22 cellular contexts compared by ENCODE assay signal in genomic region chr10:43234471-43235041, GRCh38. TPM values are rescaled to one million over a fixed set of nuclear protein-coding genes. Genes with fewer than 3 reads are reported as not detected.
DNase-seq lines count a peak whose midpoint lies in the region; ATAC-seq and TF ChIP-seq lines count a peak whose summit lies in the region.
"Had no signal": no experiment of that assay in that cellular context is flagged by ENCODE, and none has a peak within 500 bp of the region (broad histone marks: within the 10 kb centered on the region; RNA-seq: fewer than 3 reads in every experiment).

No MANE protein-coding gene starts in this region.

- no peak for ATAC-seq in GM21390 (IDR thresholded peaks at IDR 0.05; ENCODE audit: unreplicated experiment)
- ATAC-seq: CD8-positive, alpha-beta T cell had no signal

- H3K9me3 Mint-ChIP-seq in activated CD4-positive, alpha-beta memory T cell treated with anti-CD3 and anti-CD28 coated beads for 36 hours, result peaks cover 5% of the 10 kb centered on the region
- peaks cover 5% of the 10 kb centered on the region for H3K9me3 Mint-ChIP-seq in activated CD4-positive, alpha-beta memory T cell treated with anti-CD3 and anti-CD28 coated beads, Interleukin-2, amount 10 ng/mL, durations not matched to agents 7 days and 5 days

- no peaks in the 10 kb centered on the region for H3K36me3 Mint-ChIP-seq in activated CD4-positive, alpha-beta memory T cell treated with anti-CD3 and anti-CD28 coated beads for 36 hours
- peaks cover 2% of the 10 kb centered on the region for H3K36me3 Mint-ChIP-seq in activated CD4-positive, alpha-beta memory T cell treated with anti-CD3 and anti-CD28 coated beads, Interleukin-2, amount 10 ng/mL, durations not matched to agents 7 days and 5 days (ENCODE audit: low read depth)
- H3K36me3 Mint-ChIP-seq: activated naive CD4-positive, alpha-beta T cell treated with anti-CD3 and anti-CD28 coated beads, Interleukin-2, amount 50 U/mL, for 24 hours; CD8-positive, alpha-beta T cell had no signal

- H3K4me3 Mint-ChIP-seq in activated CD4-positive, alpha-beta memory T cell treated with anti-CD3 and anti-CD28 coated beads for 36 hours, result no peak overlapping the region
- no peak overlapping the region for H3K4me3 Mint-ChIP-seq in activated CD4-positive, alpha-beta memory T cell treated with anti-CD3 and anti-CD28 coated beads, Interleukin-2, amount 10 ng/mL, durations not matched to agents 7 days and 5 days
- H3K4me3 Mint-ChIP-seq: activated CD4-positive, alpha-beta T cell treated with anti-CD3 and anti-CD28 coated beads, Interleukin-2, amount 10 ng/mL, durations not matched to agents 7 days and 5 days; activated naive CD4-positive, alpha-beta T cell treated with anti-CD3 and anti-CD28 coated beads, Interleukin-2, amount 50 U/mL, for 24 hours; CD8-positive, alpha-beta T cell; T-helper 2 cell treated with Interferon-gamma antibody and Interleukin-4, amounts not matched to agents 5 μg/mL and 100 μg/mL, for 36 hours had no signal

- H3K27me3 ChIP-seq in right atrium auricular region (peaks cover 0 to under 1% of the 10 kb centered on the region in 2 donors), spleen (replicated peaks in 1 of 7) (peaks cover 3 to 37% (median 12%) of the 10 kb centered on the region in 7 donors)
- H3K27me3 ChIP-seq: testis had no signal

- WGBS in spleen, 5 donors, result 82 to 94% (median 90%) methylated on average over 5 to 9 of the region's 9 CpGs

- peaks cover 0 to under 1% of the 10 kb centered on the region in 2 donors for H3K4me1 ChIP-seq in right atrium auricular region
- H3K4me1 ChIP-seq in spleen, result peaks cover 0 to 27% (median 25%) of the 10 kb centered on the region in 6 donors
- H3K4me1 ChIP-seq: breast epithelium, testis had no signal

- DNase-seq in activated CD4-positive, alpha-beta memory T cell treated with anti-CD3 and anti-CD28 coated beads for 36 hours, result peak; percentile 5
- no peak for DNase-seq in activated CD4-positive, alpha-beta memory T cell treated with anti-CD3 and anti-CD28 coated beads, Interleukin-2, amount 10 ng/mL, durations not matched to agents 7 days and 5 days
- DNase-seq in activated CD8-positive, alpha-beta memory T cell treated with anti-CD3 and anti-CD28 coated beads, Interleukin-2, amount 50 U/mL, for 48 hours, result peak; percentile 32
- DNase-seq in right atrium auricular region (ENCODE audit: low spot score), result peak; percentile 50
- peak; percentile 56 for DNase-seq in spleen
- DNase-seq in RPMI8226, result no peak
- DNase-seq in NCI-H1930 (lab: John Stamatoyannopoulos, UW), result no peak
- DNase-seq: activated CD4-positive, alpha-beta T cell treated with anti-CD3 and anti-CD28 coated beads, Interleukin-2, amount 10 ng/mL, durations not matched to agents 7 days and 5 days; effector memory CD4-positive, alpha-beta T cell; NCI-H146; NCI-H446; SHP77 treated with DMSO at 0.1 percent for 48 hours; stimulated activated CD4-positive, alpha-beta T cell treated with anti-CD3 and anti-CD28 coated beads, Interleukin-2, amount 100 ng/mL, for 24 hours; testis had no signal

- POLR2A ChIA-PET in activated CD4-positive, alpha-beta memory T cell treated with anti-CD3 and anti-CD28 coated beads for 36 hours (lab: Charles Lee), result no interaction called here
- POLR2A ChIA-PET in activated CD4-positive, alpha-beta memory T cell treated with anti-CD3 and anti-CD28 coated beads, Interleukin-2, amount 10 ng/mL, durations not matched to agents 7 days and 5 days (lab: Charles Lee), result no interaction called here

- H3K27ac ChIP-seq in right atrium auricular region (no peak overlapping the region), spleen (no peak overlapping the region)
- H3K27ac ChIP-seq: breast epithelium, testis had no signal

- CTCF ChIA-PET in activated CD4-positive, alpha-beta memory T cell treated with anti-CD3 and anti-CD28 coated beads for 36 hours (lab: Charles Lee), result no interaction called here
- CTCF ChIA-PET in activated CD4-positive, alpha-beta memory T cell treated with anti-CD3 and anti-CD28 coated beads, Interleukin-2, amount 10 ng/mL, durations not matched to agents 7 days and 5 days (lab: Charles Lee), result no interaction called here

- intact Hi-C loops in activated CD4-positive, alpha-beta memory T cell treated with anti-CD3 and anti-CD28 coated beads for 36 hours (cut with micrococcal nuclease), result no loop called here
- intact Hi-C loops in spleen (cut with DNase I; ENCODE audit: low total_unique reads), result no loop called here

- H3K4me3 ChIP-seq in right atrium auricular region (no peak overlapping the region), spleen (no peak overlapping the region)
- H3K4me3 ChIP-seq: breast epithelium, testis had no signal

- TF ChIP-seq POLR2A in spleen (IDR thresholded peaks at IDR 0.05), result no peak

- H3K36me3 ChIP-seq in right atrium auricular region, result no peaks in the 10 kb centered on the region
- no peaks in the 10 kb centered on the region for H3K36me3 ChIP-seq in spleen
- H3K36me3 ChIP-seq: breast epithelium had no signal

- no peak for TF ChIP-seq CTCF in right atrium auricular region (IDR thresholded peaks at IDR 0.05)
- no peak for TF ChIP-seq CTCF in spleen (IDR thresholded peaks at IDR 0.05 in 8 of 11, conservative IDR thresholded peaks at IDR 0.05 in 3 of 11)

- peaks cover 13% of the 10 kb centered on the region for H3K4me1 Mint-ChIP-seq in activated CD4-positive, alpha-beta memory T cell treated with anti-CD3 and anti-CD28 coated beads for 36 hours (ENCODE audit: low read depth)
- peaks cover 18% of the 10 kb centered on the region for H3K4me1 Mint-ChIP-seq in activated CD4-positive, alpha-beta memory T cell treated with anti-CD3 and anti-CD28 coated beads, Interleukin-2, amount 10 ng/mL, durations not matched to agents 7 days and 5 days

- peaks cover 2% of the 10 kb centered on the region for H3K27me3 Mint-ChIP-seq in activated CD4-positive, alpha-beta memory T cell treated with anti-CD3 and anti-CD28 coated beads for 36 hours
- H3K27me3 Mint-ChIP-seq in activated CD4-positive, alpha-beta memory T cell treated with anti-CD3 and anti-CD28 coated beads, Interleukin-2, amount 10 ng/mL, durations not matched to agents 7 days and 5 days, result peaks cover 11% of the 10 kb centered on the region

- H3K9me3 ChIP-seq in right atrium auricular region (no peaks in the 10 kb centered on the region), spleen (peaks cover 0 to 7% (median 4%) of the 10 kb centered on the region in 8 donors)
- H3K9me3 ChIP-seq: breast epithelium, testis had no signal

- H3K27ac Mint-ChIP-seq in activated CD4-positive, alpha-beta memory T cell treated with anti-CD3 and anti-CD28 coated beads for 36 hours, result no peak overlapping the region
- H3K27ac Mint-ChIP-seq in activated CD4-positive, alpha-beta memory T cell treated with anti-CD3 and anti-CD28 coated beads, Interleukin-2, amount 10 ng/mL, durations not matched to agents 7 days and 5 days, result no peak overlapping the region
- H3K27ac Mint-ChIP-seq: activated CD4-positive, alpha-beta T cell treated with anti-CD3 and anti-CD28 coated beads, Interleukin-2, amount 10 ng/mL, durations not matched to agents 7 days and 5 days; activated naive CD4-positive, alpha-beta T cell treated with anti-CD3 and anti-CD28 coated beads, Interleukin-2, amount 50 U/mL, for 24 hours; CD8-positive, alpha-beta T cell; T-helper 2 cell treated with Interferon-gamma antibody and Interleukin-4, amounts not matched to agents 5 μg/mL and 100 μg/mL, for 36 hours had no signal

RNA-seq across cellular contexts. Expression of gene RASGEF1A, which starts 32.3 kb away (rescaled TPM):
- total RNA-seq in activated CD4-positive, alpha-beta memory T cell treated with anti-CD3 and anti-CD28 coated beads for 36 hours, result 1 to 10 TPM; 1.2 to 1.9 TPM
- 1 to 10 TPM; 4.4 to 6.6 TPM for total RNA-seq in activated CD4-positive, alpha-beta memory T cell treated with anti-CD3 and anti-CD28 coated beads, Interleukin-2, amount 10 ng/mL, durations not matched to agents 7 days and 5 days
- total RNA-seq in right atrium auricular region (1 to 10 TPM; 2.9 to 3.0 TPM), spleen (1 to 10 TPM; 2.5 to 7.1 (median 3.6) TPM)
- 1 to 10 TPM; 1.9 to 3.1 (median 2.1) TPM for polyA plus RNA-seq in spleen
- total RNA-seq: A673, Daoy, HT1080 had no signal

Comparison
In these comparisons a context has a peak if more than half of its experiments do, and no peak if none do; other contexts are left out.
1. DNase-seq: peak in activated CD4-positive, alpha-beta memory T cell treated with anti-CD3 and anti-CD28 coated beads for 36 hours (single experiment), activated CD8-positive, alpha-beta memory T cell treated with anti-CD3 and anti-CD28 coated beads, Interleukin-2, amount 50 U/mL, for 48 hours (single experiment), right atrium auricular region (single experiment) and spleen (single experiment); none in activated CD4-positive, alpha-beta memory T cell treated with anti-CD3 and anti-CD28 coated beads, Interleukin-2, amount 10 ng/mL, durations not matched to agents 7 days and 5 days (single experiment), RPMI8226 (single experiment) and NCI-H1930 (0 of 2).